Comparison of ENCODE assay signal across 18 cellular contexts in the genomic region with DNA sequence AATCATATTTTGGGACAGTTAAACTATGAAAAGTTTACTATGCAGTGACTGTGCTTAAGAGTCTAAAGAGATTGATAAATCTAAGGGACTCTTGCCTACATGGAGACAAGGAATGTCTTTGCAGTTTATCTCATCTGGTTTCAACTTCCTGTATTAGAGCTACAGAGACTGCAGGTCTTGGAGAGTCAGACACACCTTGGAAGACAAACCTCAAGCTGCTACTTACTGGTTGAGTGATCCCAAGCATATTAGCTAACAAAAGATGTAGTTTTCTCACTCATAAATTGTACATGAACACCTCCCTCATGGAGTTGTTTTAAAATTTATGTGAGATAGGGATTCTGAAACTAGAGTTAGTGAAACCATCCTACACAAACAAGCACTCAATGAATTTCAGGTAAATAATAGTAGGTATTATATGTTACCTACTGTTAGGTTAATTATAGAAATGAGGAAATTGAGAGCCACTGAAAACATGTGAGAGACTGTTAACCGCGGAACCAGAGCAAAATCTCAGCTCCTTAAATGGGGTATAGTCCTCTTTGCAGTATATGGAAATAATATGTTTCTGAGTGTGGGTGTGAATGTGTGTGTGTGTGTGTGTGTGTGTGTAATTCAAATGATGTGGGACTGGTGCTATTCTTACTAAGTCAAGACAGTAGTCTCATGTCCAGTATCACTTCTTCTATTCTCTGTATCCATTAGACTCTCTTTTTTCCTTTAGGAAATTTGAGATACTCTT.
DNase-seq lines count a peak whose midpoint lies in the region; ATAC-seq and TF ChIP-seq lines count a peak whose summit lies in the region.
"Had no signal": no experiment of that assay in that cellular context is flagged by ENCODE, and none has a peak within 500 bp of the region (broad histone marks: within the 10 kb centered on the region; RNA-seq: fewer than 3 reads in every experiment).

No MANE protein-coding gene starts in this region.

- peak overlapping the region; percentile 33; the same call in 1 of the 2 replicates for H3K4me3 ChIP-seq in DOHH2 (ENCODE audit: low read length)
- H3K4me3 ChIP-seq in dorsolateral prefrontal cortex: no peak overlapping the region
- H3K4me3 ChIP-seq: gastroesophageal sphincter had no signal

- no peak overlapping the region for H3K4me3 Mint-ChIP-seq in CD4-positive, alpha-beta T cell
- H3K4me3 Mint-ChIP-seq: activated CD4-positive, alpha-beta memory T cell treated with anti-CD3 and anti-CD28 coated beads for 36 hours; natural killer cell treated with Interleukin-12 subunit alpha and Interleukin-12 subunit beta and Interleukin-15 and Interleukin-18, amount 100 ng/mL, for 72 hours had no signal

- intact Hi-C loops in Right ventricle myocardium superior (cut with DNase I): no loop called here
- intact Hi-C loops in dorsolateral prefrontal cortex (cut with DNase I): no loop called here
- intact Hi-C loops in CD4-positive, alpha-beta T cell (cut with DNase I, micrococcal nuclease): no loop called here

- peaks cover 12% of the 10 kb centered on the region for H3K9me3 Mint-ChIP-seq in CD4-positive, alpha-beta T cell

- H3K36me3 ChIP-seq in DOHH2 (ENCODE audit: control insufficient read depth, low read length): no peaks in the 10 kb centered on the region
- H3K36me3 ChIP-seq: gastroesophageal sphincter had no signal

- peak overlapping the region; percentile 73 for H3K27ac ChIP-seq in DOHH2 (ENCODE audit: low read depth, low read length)
- no peak overlapping the region for H3K27ac ChIP-seq in dorsolateral prefrontal cortex
- no peak overlapping the region for H3K27ac ChIP-seq in CD4-positive, alpha-beta T cell (ENCODE audit: low read depth, low read length)
- H3K27ac ChIP-seq: 22Rv1, gastroesophageal sphincter, KMS-11 had no signal

- CTCF ChIA-PET in CD4-positive, alpha-beta T cell (lab: Charles Lee): no interaction called here

- H3K4me2 ChIP-seq in DOHH2 (ENCODE audit: low read length): peak overlapping the region; percentile 58
- H3K4me2 ChIP-seq: KMS-11 had no signal

- no peaks in the 10 kb centered on the region for H3K9me3 ChIP-seq in DOHH2 (ENCODE audit: control insufficient read depth, insufficient read depth, low read length)
- no peaks in the 10 kb centered on the region for H3K9me3 ChIP-seq in CD4-positive, alpha-beta T cell (ENCODE audit: control insufficient read depth, low read length)
- H3K9me3 ChIP-seq: gastroesophageal sphincter had no signal

- POLR2A ChIA-PET in CD4-positive, alpha-beta T cell (lab: Charles Lee): no interaction called here

- H3K79me2 ChIP-seq in DOHH2 (ENCODE audit: control insufficient read depth, low read length): no peaks in the 10 kb centered on the region

- H3K27me3 ChIP-seq in DOHH2 (ENCODE audit: control insufficient read depth, low read length) (no peaks in the 10 kb centered on the region), dorsolateral prefrontal cortex (no peaks in the 10 kb centered on the region)
- H3K27me3 ChIP-seq in CD4-positive, alpha-beta T cell (ENCODE audit: control insufficient read depth, insufficient read depth, low read length): no peaks in the 10 kb centered on the region
- H3K27me3 ChIP-seq: gastroesophageal sphincter had no signal

- no peaks in the 10 kb centered on the region for H3K4me1 Mint-ChIP-seq in CD4-positive, alpha-beta T cell (ENCODE audit: low read depth)

- no peaks in the 10 kb centered on the region for H4K20me1 ChIP-seq in DOHH2 (ENCODE audit: control insufficient read depth, insufficient read depth, low read depth, low read length)

- H3K36me3 Mint-ChIP-seq in CD4-positive, alpha-beta T cell (ENCODE audit: low read depth): no peaks in the 10 kb centered on the region
- H3K36me3 Mint-ChIP-seq: activated CD4-positive, alpha-beta memory T cell treated with anti-CD3 and anti-CD28 coated beads for 36 hours; natural killer cell treated with Interleukin-12 subunit alpha and Interleukin-12 subunit beta and Interleukin-15 and Interleukin-18, amount 100 ng/mL, for 72 hours had no signal

- peaks cover 4% of the 10 kb centered on the region; the same call in 1 of the 2 replicates for H3F3A ChIP-seq in DOHH2 (ENCODE audit: control insufficient read depth, insufficient read depth)

- peak; percentile 67 for ATAC-seq in GM19328 (IDR thresholded peaks at IDR 0.05; ENCODE audit: unreplicated experiment)
- peak; percentile 91 for ATAC-seq in HG02852 (IDR thresholded peaks at IDR 0.05; ENCODE audit: unreplicated experiment)
- ATAC-seq in HG03469 (IDR thresholded peaks at IDR 0.05; ENCODE audit: unreplicated experiment): peak; percentile 88
- no peak for ATAC-seq in Right ventricle myocardium superior (ENCODE audit: poor library complexity)
- no peak for ATAC-seq in CD4-positive, alpha-beta T cell (ENCODE audit: poor library complexity)
- ATAC-seq: gastroesophageal sphincter; natural killer cell treated with Interleukin-12 subunit alpha and Interleukin-12 subunit beta and Interleukin-15 and Interleukin-18, amount 100 ng/mL, for 72 hours had no signal

- peaks cover 36% of the 10 kb centered on the region for H3K4me1 ChIP-seq in DOHH2 (ENCODE audit: control insufficient read depth, low read length)
- H3K4me1 ChIP-seq: gastroesophageal sphincter had no signal

- no peaks in the 10 kb centered on the region for H3K9me2 ChIP-seq in DOHH2 (replicated peaks; ENCODE audit: control insufficient read depth, low read length)

- H3K27me3 Mint-ChIP-seq in CD4-positive, alpha-beta T cell: no peaks in the 10 kb centered on the region
- H3K27me3 Mint-ChIP-seq: activated CD4-positive, alpha-beta memory T cell treated with anti-CD3 and anti-CD28 coated beads for 36 hours; natural killer cell treated with Interleukin-12 subunit alpha and Interleukin-12 subunit beta and Interleukin-15 and Interleukin-18, amount 100 ng/mL, for 72 hours had no signal

- no peak overlapping the region for H3K27ac Mint-ChIP-seq in CD4-positive, alpha-beta T cell
- H3K27ac Mint-ChIP-seq: activated CD4-positive, alpha-beta memory T cell treated with anti-CD3 and anti-CD28 coated beads for 36 hours; natural killer cell treated with Interleukin-12 subunit alpha and Interleukin-12 subunit beta and Interleukin-15 and Interleukin-18, amount 100 ng/mL, for 72 hours had no signal

- TF ChIP-seq CTCF in DOHH2 (IDR thresholded peaks at IDR 0.05; ENCODE audit: low read depth, low read length, poor library complexity, severe bottlenecking) (no peak), dorsolateral prefrontal cortex (IDR thresholded peaks at IDR 0.05 in 54 of 56, conservative IDR thresholded peaks at IDR 0.05 in 2 of 56; ENCODE audit: low read depth in 1 of 56, partially characterized antibody in 56 of 56) (no peak)
- TF ChIP-seq CTCF in CD4-positive, alpha-beta T cell (IDR thresholded peaks at IDR 0.05): no peak

- DNase-seq in Right ventricle myocardium superior (no peak), dorsolateral prefrontal cortex (no peak), OCI-M1 (lab: John Stamatoyannopoulos, UW) (no peak)
- DNase-seq in CD4-positive, alpha-beta T cell: no peak
- DNase-seq: activated CD4-positive, alpha-beta memory T cell treated with anti-CD3 and anti-CD28 coated beads for 36 hours; amygdala; C1 segment of cervical spinal cord; mammary epithelial cell; NCI-H1105 treated with DMSO at 0.1 percent for 48 hours; substantia nigra had no signal

Comparison
In these comparisons a context has a peak if more than half of its experiments do, and no peak if none do; other contexts are left out.
1. ATAC-seq: peak in GM19328 (single experiment), HG02852 (single experiment) and HG03469 (single experiment); none in Right ventricle myocardium superior (single experiment) and CD4-positive, alpha-beta T cell (single experiment).